24 cellular contexts compared by ENCODE assay signal in the genomic region with DNA sequence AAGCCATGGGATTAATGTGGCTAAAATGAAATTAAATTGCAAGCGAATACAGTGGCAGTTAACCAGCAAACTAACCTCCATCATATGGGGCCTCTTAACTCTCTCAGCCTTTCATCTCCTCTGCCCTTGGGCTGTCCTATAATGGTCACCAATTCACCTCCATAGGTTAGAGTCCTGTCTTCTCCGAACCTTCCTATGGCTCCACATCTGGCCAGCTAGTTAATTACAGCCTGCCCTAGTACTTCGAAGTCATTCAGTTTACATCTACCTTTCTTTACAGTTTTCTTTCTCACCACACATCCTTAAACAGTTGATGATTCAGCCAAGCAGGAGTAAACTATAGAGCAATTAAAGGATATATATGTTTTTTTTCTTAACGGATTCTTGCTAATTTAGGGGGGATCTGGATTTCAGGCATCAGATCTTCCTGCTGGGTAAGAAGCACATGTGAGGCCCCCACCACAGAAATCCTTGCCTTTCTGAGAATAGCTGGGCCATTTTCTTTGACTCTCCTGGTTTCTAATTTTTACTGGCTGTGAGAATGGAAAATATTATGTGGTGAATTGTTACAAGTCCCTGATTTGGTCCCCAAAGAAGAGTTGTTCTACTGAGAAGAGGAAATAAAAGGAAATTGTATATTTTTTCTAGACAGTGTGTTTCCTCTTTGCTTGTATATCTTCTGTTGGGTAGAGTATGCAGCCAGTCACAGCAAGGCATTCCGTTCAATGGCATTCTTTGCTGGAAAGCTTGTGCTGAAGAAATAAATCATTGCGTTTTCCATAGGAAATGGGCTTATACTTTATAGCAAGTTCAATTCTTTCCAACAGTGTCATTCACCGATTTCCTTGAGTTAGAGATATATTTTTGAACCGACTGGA. TPM values are rescaled to one million over a fixed set of nuclear protein-coding genes. Genes with fewer than 3 reads are reported as not detected.
DNase-seq lines count a peak whose midpoint lies in the region; ATAC-seq and TF ChIP-seq lines count a peak whose summit lies in the region.
"Had no signal": no experiment of that assay in that cellular context is flagged by ENCODE, and none has a peak within 500 bp of the region (broad histone marks: within the 10 kb centered on the region; RNA-seq: fewer than 3 reads in every experiment).

No MANE protein-coding gene starts in this region.

- TF ChIP-seq RAD21 in HCT116 (IDR thresholded peaks at IDR 0.05; ENCODE audit: low read depth), result no peak

- peak in 2 of 3 experiments; percentile 21 to 30; a peak in 2 of 6 replicates for TF ChIP-seq CTCF in HCT116 (IDR thresholded peaks at IDR 0.05 in 2 of 3, conservative IDR thresholded peaks at IDR 0.05 in 1 of 3; ENCODE audit: borderline replicate concordance in 1 of 3, insufficient read depth in 1 of 3, low read depth in 2 of 3, low read length in 2 of 3)
- peak; percentile 5 for TF ChIP-seq CTCF in epithelial cell of proximal tubule (conservative IDR thresholded peaks at IDR 0.05; ENCODE audit: low read depth, low read length)

- BruUV-seq in HCT116 (replicated peaks; lab: Mats Ljungman, UMichigan), result no TSS peak

- no peaks in the 10 kb centered on the region for H3K9me3 ChIP-seq in HCT116 (ENCODE audit: control insufficient read depth in 1 of 2, insufficient read depth in 1 of 2, low read depth in 1 of 2, low read length in 2 of 2)
- H3K9me3 ChIP-seq: BLaER1, prostate gland had no signal

- H3K27me3 ChIP-seq in HCT116 (ENCODE audit: insufficient read depth, low read length), result no peaks in the 10 kb centered on the region
- H3K27me3 ChIP-seq: BLaER1 had no signal

- peak overlapping the region; percentile 100 for H3K27ac ChIP-seq in HCT116 (ENCODE audit: low read depth, low read length)
- H3K27ac ChIP-seq: BLaER1, HL-60, prostate gland had no signal

- no peak overlapping the region for H2AFZ ChIP-seq in HCT116 (ENCODE audit: low read depth, low read length, poor library complexity, severe bottlenecking)

- H4K20me1 ChIP-seq in HCT116 (ENCODE audit: insufficient read depth), result peaks cover 42% of the 10 kb centered on the region; the same call in 1 of the 2 replicates
- H4K20me1 ChIP-seq: BLaER1 had no signal

- peaks cover 100% of the 10 kb centered on the region for H3K79me2 ChIP-seq in HCT116 (ENCODE audit: insufficient read depth, low read length)

- DNase-seq in HCT116 (ENCODE audit: low read depth, low spot score), result no peak
- peak; percentile 11 for DNase-seq in SW480 (ENCODE audit: low spot score)
- no peak for DNase-seq in epithelial cell of proximal tubule (ENCODE audit: low read depth)
- peak; percentile 69 for DNase-seq in pulmonary artery endothelial cell (ENCODE audit: low read depth, low spot score)
- no peak for DNase-seq in DMS 273 (lab: John Stamatoyannopoulos, UW; ENCODE audit: unreplicated experiment)
- no peak for DNase-seq in EL
- no peak for DNase-seq in stimulated activated CD4-positive, alpha-beta T cell treated with anti-CD3 and anti-CD28 coated beads, Interleukin-15, amount 100 ng/mL, for 24 hours
- DNase-seq: activated CD4-positive, alpha-beta T cell treated with anti-CD3 and anti-CD28 coated beads, Interleukin-2, amount 50 U/mL, for 48 hours; activated naive CD4-positive, alpha-beta T cell; activated T-cell treated with anti-CD3 and anti-CD28 coated beads for 4 hours; Calu3; GDM1; kidney; MM.1S; NCI-H1694 treated with DMSO at 0.1 percent for 48 hours; NCI-H226; stimulated activated CD4-positive, alpha-beta T cell treated with anti-CD3 and anti-CD28 coated beads, Interleukin-4, amount 100 ng/mL, for 4 hours had no signal

- no peak overlapping the region for H3K9ac ChIP-seq in HCT116 (ENCODE audit: low read length)
- H3K9ac ChIP-seq: BLaER1 had no signal

- POLR2A ChIA-PET in HCT116 (lab: Charles Lee), result interaction anchor here (0.6 kb wide), 1 partner anchor 246 kb away, joined by 3 read pairs; no protein-coding TSS in a partner anchor

- CTCF ChIA-PET in HCT116 (lab: Charles Lee), result no interaction called here

- ATAC-seq in HCT116 (peak; percentile 28), GM21367 (IDR thresholded peaks at IDR 0.05; ENCODE audit: unreplicated experiment) (no peak)

- TF ChIP-seq POLR2A in HCT116 (IDR thresholded peaks at IDR 0.05; ENCODE audit: borderline replicate concordance, extremely low read depth, insufficient read depth, insufficient read length), result no peak

- RAD21 ChIA-PET in HCT116 (lab: Charles Lee; ENCODE audit: low non-redundant PET in 1 of 2, low total read pairs in 2 of 2, uncharacterized antibody in 2 of 2, unreplicated experiment in 2 of 2), result no interaction called here

- H3K36me3 ChIP-seq in HCT116 (ENCODE audit: control insufficient read depth in 1 of 2, insufficient read depth in 2 of 2, low read length in 2 of 2), result peaks cover 33 to 61% of the 10 kb centered on the region in 2 experiments
- H3K36me3 ChIP-seq: BLaER1, prostate gland had no signal

- peak overlapping the region; percentile 2; the same call in 1 of the 2 replicates for H3K4me2 ChIP-seq in HCT116 (ENCODE audit: low read length)
- H3K4me2 ChIP-seq: BLaER1 had no signal

- intact Hi-C loops in HCT116 (cut with micrococcal nuclease), result loop anchor here (5.0 kb wide), 1 partner anchor 246 kb away; no protein-coding TSS in a partner anchor

- no peaks in the 10 kb centered on the region for H3K9me2 ChIP-seq in HCT116 (ENCODE audit: insufficient read depth)

- peaks cover 68 to 96% of the 10 kb centered on the region in 2 experiments for H3K4me1 ChIP-seq in HCT116 (ENCODE audit: control insufficient read depth in 1 of 2, insufficient read depth in 2 of 2, low read length in 2 of 2)
- H3K4me1 ChIP-seq: BLaER1, prostate gland had no signal

- no peak overlapping the region for H3K4me3 ChIP-seq in HCT116 (replicated peaks in 1 of 2; ENCODE audit: low read depth in 1 of 2, low read length in 2 of 2)
- no peak overlapping the region for H3K4me3 ChIP-seq in epithelial cell of proximal tubule (ENCODE audit: low read depth, low read length)
- H3K4me3 ChIP-seq: BLaER1, prostate gland had no signal

TF ChIP-seq in HCT116, 20 proteins besides CTCF, POLR2A, EP300 and RAD21:
- TF ChIP-seq POLR2AphosphoS5 (IDR thresholded peaks at IDR 0.05; ENCODE audit: low read depth, low read length) (peak; percentile 62; the same call in 1 of the 2 replicates), SRF (IDR thresholded peaks at IDR 0.05; ENCODE audit: low read depth) (no peak)
TF ChIP-seq in HCT116: peak in this region for 1.

RNA-seq across cellular contexts. Expression of gene HMGA2, which starts 16.7 kb away (rescaled TPM):
- total RNA-seq in HCT116 (2021; ENCODE audit: unreplicated experiment) (215 TPM), epithelial cell of proximal tubule (103 and 147 TPM in 2 replicates), pulmonary artery endothelial cell (23.6 and 25.2 TPM in 2 replicates)
- polyA plus RNA-seq in HCT116 (2012), result 53.9 and 72.1 TPM in 2 replicates
- total RNA-seq: T-helper 1 cell treated with Interleukin-12 subunit alpha and Interleukin-12 subunit beta and Interleukin-4 antibody, amounts not matched to agents 30 ng/mL and 1 ng/mL, for 36 hours; ureter had no signal
- polyA plus RNA-seq: IgD-negative memory B cell had no signal

Comparison
In these comparisons a context has a peak if more than half of its experiments do, and no peak if none do; other contexts are left out.
1. DNase-seq: peak in SW480 (single experiment) and pulmonary artery endothelial cell (single experiment); none in HCT116 (single experiment), epithelial cell of proximal tubule (single experiment), DMS 273 (single experiment), EL (single experiment) and stimulated activated CD4-positive, alpha-beta T cell treated with anti-CD3 and anti-CD28 coated beads, Interleukin-15, amount 100 ng/mL, for 24 hours (single experiment).